Comparison of ENCODE assay signal across 23 cellular contexts in the genomic region with DNA sequence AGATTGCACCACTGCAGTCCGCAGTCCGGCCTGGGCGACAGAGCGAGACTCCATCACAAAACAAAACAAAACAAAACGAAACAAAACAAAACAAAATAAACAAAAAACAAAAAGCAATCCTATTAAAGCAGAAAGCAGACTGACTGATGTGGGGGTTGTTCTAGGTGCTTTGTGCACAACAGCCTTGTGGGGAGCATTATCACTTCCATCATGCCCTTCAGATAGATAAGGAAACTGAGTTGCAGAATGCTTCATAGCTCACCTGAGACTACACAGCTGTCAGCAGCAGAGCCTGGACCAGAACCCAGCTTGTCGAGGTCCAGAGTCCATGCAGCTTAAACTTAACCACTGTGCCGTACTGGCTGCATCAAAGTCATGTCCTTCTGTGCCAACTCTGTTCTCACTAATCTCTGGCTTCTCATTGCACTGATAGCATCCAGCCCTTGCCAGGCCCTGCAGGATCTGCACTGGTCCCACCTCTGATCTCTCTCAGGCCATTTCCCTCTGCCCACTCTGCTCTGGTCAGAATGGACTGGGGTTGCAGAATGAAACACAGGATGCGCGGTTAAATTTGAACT.
"Had no signal": no experiment of that assay in that cellular context is flagged by ENCODE, and none has a peak within 500 bp of the region (broad histone marks: within the 10 kb centered on the region; RNA-seq: fewer than 3 reads in every experiment).

No MANE protein-coding gene starts in this region.

- H3K27ac ChIP-seq: colonic mucosa, epithelial cell of prostate, gastrocnemius medialis, neural progenitor cell, parathyroid adenoma, sigmoid colon, thoracic aorta, tibial nerve, upper lobe of left lung, uterus had no signal

- H3K36me3 ChIP-seq: colonic mucosa, gastrocnemius medialis, neural progenitor cell, sigmoid colon, thoracic aorta, tibial nerve, upper lobe of left lung, uterus had no signal

- H3K9ac ChIP-seq: neural progenitor cell, parathyroid adenoma had no signal

- DNase-seq: colonic mucosa; effector CD8-positive, alpha-beta T cell; endodermal cell; foreskin fibroblast; gastrocnemius medialis; head of caudate nucleus; hippocampal formation; left cardiac atrium; mesendoderm; midbrain; naive thymus-derived CD4-positive, alpha-beta T cell; sigmoid colon; stimulated activated CD4-positive, alpha-beta T cell treated with anti-CD3 and anti-CD28 coated beads, Interleukin-15, amount 100 ng/mL, for 24 hours; stimulated activated CD4-positive, alpha-beta T cell treated with anti-CD3 and anti-CD28 coated beads, Interleukin-2, amount 100 ng/mL, for 48 hours; stimulated activated naive B cell treated with anti-CD40 and anti-IgM and Interleukin-4, amounts not matched to agents 10 μg/mL and 1 μg/mL and 100 μg/mL, for 72 hours; upper lobe of left lung; uterus had no signal

- H3K4me1 ChIP-seq: colonic mucosa, gastrocnemius medialis, neural progenitor cell, parathyroid adenoma, sigmoid colon, tibial nerve, upper lobe of left lung, uterus had no signal

- H3K4me2 ChIP-seq: neural progenitor cell had no signal

- H2AFZ ChIP-seq: neural progenitor cell, parathyroid adenoma had no signal

- ATAC-seq: esophagus mucosa; gastrocnemius medialis; naive thymus-derived CD4-positive, alpha-beta T cell; stimulated activated naive B cell treated with anti-CD40 and anti-IgM and Interleukin-4, amounts not matched to agents 10 μg/mL and 1 μg/mL and 100 μg/mL, for 72 hours had no signal

- H3K27me3 ChIP-seq: colonic mucosa, gastrocnemius medialis, neural progenitor cell, sigmoid colon, tibial nerve, upper lobe of left lung, uterus had no signal

- H3K9me3 ChIP-seq: colonic mucosa, gastrocnemius medialis, sigmoid colon, thoracic aorta, tibial nerve, upper lobe of left lung, uterus had no signal

- H3K4me3 ChIP-seq: colonic mucosa, gastrocnemius medialis, neural progenitor cell, sigmoid colon, thoracic aorta, tibial nerve, upper lobe of left lung, uterus had no signal
